Comparison of ENCODE assay signal across 20 cellular contexts in the genomic region with DNA sequence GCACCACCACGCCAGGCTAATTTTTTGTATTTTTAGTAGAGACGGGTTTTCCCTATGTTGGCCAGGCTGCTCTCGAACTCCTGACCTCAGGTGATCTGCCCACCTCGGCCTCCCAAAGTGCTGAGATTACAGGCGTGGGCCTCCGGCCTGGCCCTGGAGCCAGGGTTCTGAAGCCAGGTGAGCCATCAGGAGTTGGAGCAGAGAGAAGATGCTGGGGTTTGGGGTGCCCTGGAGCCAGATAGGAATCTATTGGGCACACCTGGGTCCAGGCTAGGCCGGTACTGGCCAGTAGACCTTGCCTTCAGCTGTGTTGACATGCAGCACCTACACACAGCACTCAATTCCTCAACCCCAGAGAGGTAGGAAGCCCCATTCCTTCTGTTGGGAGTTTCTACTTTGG. TPM values are rescaled to one million over a fixed set of nuclear protein-coding genes. Genes with fewer than 3 reads are reported as not detected.
A peak's percentile ranks its signal among the peaks of the same experiment; 100 is the strongest.
DNase-seq lines count a peak whose midpoint lies in the region; ATAC-seq and TF ChIP-seq lines count a peak whose summit lies in the region.
"Had no signal": no experiment of that assay in that cellular context is flagged by ENCODE, and none has a peak within 500 bp of the region (broad histone marks: within the 10 kb centered on the region; RNA-seq: fewer than 3 reads in every experiment).

No MANE protein-coding gene starts in this region.

- H3K4me1 Mint-ChIP-seq in natural killer cell (peaks cover 42 to 58% of the 10 kb centered on the region in 2 donors), WTC11 (peaks cover 11% of the 10 kb centered on the region)
- peaks cover 20 to 34% of the 10 kb centered on the region in 2 donors for H3K4me1 Mint-ChIP-seq in natural killer cell treated with Interleukin-12 subunit alpha and Interleukin-12 subunit beta and Interleukin-15 and Interleukin-18, amount 100 ng/mL, for 72 hours (ENCODE audit: low read depth in 2 of 2)

- CTCF ChIA-PET in WTC11 (lab: Charles Lee), result interaction anchor here (0.7 to 0.9 kb wide), 2 partner anchors 258 to 276 kb away, joined by 3 to 5 read pairs; a partner anchor contains a TSS

- no peak for ATAC-seq in natural killer cell
- no peak for ATAC-seq in natural killer cell treated with Interleukin-12 subunit alpha and Interleukin-12 subunit beta and Interleukin-15 and Interleukin-18, amount 100 ng/mL, for 72 hours
- no peak for ATAC-seq in WTC11
- no peak for ATAC-seq in HG03108 (IDR thresholded peaks at IDR 0.05; ENCODE audit: unreplicated experiment)
- ATAC-seq: GM12878, GM23338, HCT116 had no signal

- TF ChIP-seq CTCF in natural killer cell (IDR thresholded peaks at IDR 0.05), result no peak
- no peak for TF ChIP-seq CTCF in neutrophil (IDR thresholded peaks at IDR 0.05)
- no peak for TF ChIP-seq CTCF in WTC11 (IDR thresholded peaks at IDR 0.05)

- H3K4me3 Mint-ChIP-seq in natural killer cell (peak overlapping the region; percentile 13), WTC11 (no peak overlapping the region)
- H3K4me3 Mint-ChIP-seq in natural killer cell treated with Interleukin-12 subunit alpha and Interleukin-12 subunit beta and Interleukin-15 and Interleukin-18, amount 100 ng/mL, for 72 hours, result no peak overlapping the region
- H3K4me3 Mint-ChIP-seq: CD4-positive, CD25-positive, alpha-beta regulatory T cell; GM23338; H9 had no signal

- H3K9me3 Mint-ChIP-seq in natural killer cell, result no peaks in the 10 kb centered on the region
- no peaks in the 10 kb centered on the region for H3K9me3 Mint-ChIP-seq in natural killer cell treated with Interleukin-12 subunit alpha and Interleukin-12 subunit beta and Interleukin-15 and Interleukin-18, amount 100 ng/mL, for 72 hours
- H3K9me3 Mint-ChIP-seq in WTC11, result no peaks in the 10 kb centered on the region
- H3K9me3 Mint-ChIP-seq: CD8-positive, alpha-beta memory T cell; GM23338; H9 had no signal

- H3K9me3 ChIP-seq in KOPT-K1 (ENCODE audit: insufficient read depth, low read length, poor library complexity, severe bottlenecking) (no peaks in the 10 kb centered on the region), neutrophil (no peaks in the 10 kb centered on the region)

- H3K4me1 ChIP-seq in neutrophil (ENCODE audit: control insufficient read depth in 1 of 2, insufficient read depth in 1 of 2, low read depth in 1 of 2, low read length in 1 of 2), result peaks cover 63 to 67% of the 10 kb centered on the region in 2 experiments

- no peaks in the 10 kb centered on the region for H3K36me3 ChIP-seq in KOPT-K1 (ENCODE audit: insufficient read depth, low read length)
- H3K36me3 ChIP-seq in neutrophil, result no peaks in the 10 kb centered on the region

- H3K4me3 ChIP-seq in neutrophil (ENCODE audit: low read depth in 1 of 2, low read length in 1 of 2), result no peak overlapping the region
- H3K4me3 ChIP-seq: GM12878, GM23338 had no signal

- no peak for DNase-seq in natural killer cell
- no peak for DNase-seq in natural killer cell treated with Interleukin-12 subunit alpha and Interleukin-12 subunit beta and Interleukin-15 and Interleukin-18, amount 100 ng/mL, for 72 hours (ENCODE audit: low spot score)
- no peak for DNase-seq in WTC11 (ENCODE audit: low spot score)
- DNase-seq: CD4-positive, CD25-positive, alpha-beta regulatory T cell; CD8-positive, alpha-beta memory T cell; DMS 273 treated with DMSO at 0.1 percent for 48 hours; DMS79; EL; GDM1; H9 had no signal

- intact Hi-C loops in natural killer cell (cut with micrococcal nuclease), result no loop called here

- no peak overlapping the region for H3K27ac Mint-ChIP-seq in natural killer cell
- peak overlapping the region in 1 of 2 donors; percentile 24 for H3K27ac Mint-ChIP-seq in natural killer cell treated with Interleukin-12 subunit alpha and Interleukin-12 subunit beta and Interleukin-15 and Interleukin-18, amount 100 ng/mL, for 72 hours
- no peak overlapping the region for H3K27ac Mint-ChIP-seq in WTC11
- H3K27ac Mint-ChIP-seq: CD4-positive, CD25-positive, alpha-beta regulatory T cell; GM23338; H9 had no signal

- H3K27ac ChIP-seq in KOPT-K1 (ENCODE audit: low read depth, low read length, poor library complexity, severe bottlenecking) (peak overlapping the region; percentile 3), neutrophil (peak overlapping the region; percentile 98)
- H3K27ac ChIP-seq: C4-2B had no signal

- no peaks in the 10 kb centered on the region for H3K27me3 Mint-ChIP-seq in natural killer cell (ENCODE audit: low read depth in 2 of 2)
- H3K27me3 Mint-ChIP-seq in natural killer cell treated with Interleukin-12 subunit alpha and Interleukin-12 subunit beta and Interleukin-15 and Interleukin-18, amount 100 ng/mL, for 72 hours, result no peaks in the 10 kb centered on the region
- H3K27me3 Mint-ChIP-seq in WTC11 (ENCODE audit: low read depth), result peaks cover 5% of the 10 kb centered on the region

- H3K36me3 Mint-ChIP-seq in natural killer cell (no peaks in the 10 kb centered on the region), WTC11 (no peaks in the 10 kb centered on the region)
- H3K36me3 Mint-ChIP-seq in natural killer cell treated with Interleukin-12 subunit alpha and Interleukin-12 subunit beta and Interleukin-15 and Interleukin-18, amount 100 ng/mL, for 72 hours, result no peaks in the 10 kb centered on the region
- H3K36me3 Mint-ChIP-seq: CD4-positive, CD25-positive, alpha-beta regulatory T cell; CD8-positive, alpha-beta memory T cell had no signal

- POLR2A ChIA-PET in WTC11 (lab: Charles Lee), result no interaction called here

- H3K27me3 ChIP-seq in neutrophil, result no peaks in the 10 kb centered on the region

TF ChIP-seq in WTC11, 78 proteins besides CTCF, POLR2A, EP300 and RAD21:
- no peak for TF ChIP-seq ZNF138 (CRISPR knock-in tag; conservative IDR thresholded peaks at IDR 0.05)
- no peak for TF ChIP-seq SMAD4 (CRISPR knock-in tag; IDR thresholded peaks at IDR 0.05)
- TF ChIP-seq, protein P1, sequence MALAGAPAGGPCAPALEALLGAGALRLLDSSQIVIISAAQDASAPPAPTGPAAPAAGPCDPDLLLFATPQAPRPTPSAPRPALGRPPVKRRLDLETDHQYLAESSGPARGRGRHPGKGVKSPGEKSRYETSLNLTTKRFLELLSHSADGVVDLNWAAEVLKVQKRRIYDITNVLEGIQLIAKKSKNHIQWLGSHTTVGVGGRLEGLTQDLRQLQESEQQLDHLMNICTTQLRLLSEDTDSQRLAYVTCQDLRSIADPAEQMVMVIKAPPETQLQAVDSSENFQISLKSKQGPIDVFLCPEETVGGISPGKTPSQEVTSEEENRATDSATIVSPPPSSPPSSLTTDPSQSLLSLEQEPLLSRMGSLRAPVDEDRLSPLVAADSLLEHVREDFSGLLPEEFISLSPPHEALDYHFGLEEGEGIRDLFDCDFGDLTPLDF (CRISPR knock-in tag; IDR thresholded peaks at IDR 0.05), result no peak
- TF ChIP-seq, protein P2, sequence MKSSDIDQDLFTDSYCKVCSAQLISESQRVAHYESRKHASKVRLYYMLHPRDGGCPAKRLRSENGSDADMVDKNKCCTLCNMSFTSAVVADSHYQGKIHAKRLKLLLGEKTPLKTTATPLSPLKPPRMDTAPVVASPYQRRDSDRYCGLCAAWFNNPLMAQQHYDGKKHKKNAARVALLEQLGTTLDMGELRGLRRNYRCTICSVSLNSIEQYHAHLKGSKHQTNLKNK (CRISPR knock-in tag; IDR thresholded peaks at IDR 0.05), result no peak
- no peak for TF ChIP-seq GRHL2 (CRISPR knock-in tag; IDR thresholded peaks at IDR 0.05; ENCODE audit: insufficient replicate concordance, severe bottlenecking)
- TF ChIP-seq TP53 (CRISPR knock-in tag; IDR thresholded peaks at IDR 0.05), result no peak
- no peak for TF ChIP-seq KAT7 (CRISPR knock-in tag; IDR thresholded peaks at IDR 0.05; ENCODE audit: borderline replicate concordance)
- TF ChIP-seq IRF2 (CRISPR knock-in tag; IDR thresholded peaks at IDR 0.05; ENCODE audit: borderline replicate concordance, low read depth), result no peak

RNA-seq across cellular contexts. Expression of a gene that starts 5.4 kb away (rescaled TPM):
- total RNA-seq in natural killer cell, result 100 to 1,000 TPM; 287 to 370 (median 295) TPM
- 10 to 100 TPM; 17.6 to 43.7 TPM for total RNA-seq in natural killer cell treated with Interleukin-12 subunit alpha and Interleukin-12 subunit beta and Interleukin-15 and Interleukin-18, amount 100 ng/mL, for 72 hours
- total RNA-seq in WTC11 (2021), result 1.1 to 2.0 TPM (median 1.7 TPM) in 3 replicates
- total RNA-seq: A172, A673, H4, H9 had no signal

RNA-seq across cellular contexts. Expression of a gene that starts 29.1 kb away (rescaled TPM):
- total RNA-seq in natural killer cell (under 1 TPM; 0.26 to 0.60 (median 0.29) TPM), WTC11 (2021) (19.6 to 20.7 TPM (median 20.6 TPM) in 3 replicates)
- total RNA-seq in natural killer cell treated with Interleukin-12 subunit alpha and Interleukin-12 subunit beta and Interleukin-15 and Interleukin-18, amount 100 ng/mL, for 72 hours, result under 1 TPM in 1 of 2 donors, not detected in 1; 0.25 TPM
- total RNA-seq: A673; CD4-positive, CD25-positive, alpha-beta regulatory T cell had no signal

Comparison
In these comparisons a context has a peak if more than half of its experiments do, and no peak if none do; other contexts are left out.
1. RNA of a gene that starts 29.1 kb away (total RNA-seq): 19.6 to 20.7 TPM in WTC11; 0.26 to 0.60 TPM in natural killer cell and 0.25 TPM in natural killer cell treated with Interleukin-12 subunit alpha and Interleukin-12 subunit beta and Interleukin-15 and Interleukin-18, amount 100 ng/mL, for 72 hours; every median in the first group is over 10 times any median in the second.